1 cellular context compared by ENCODE assay signal in the genomic region with DNA sequence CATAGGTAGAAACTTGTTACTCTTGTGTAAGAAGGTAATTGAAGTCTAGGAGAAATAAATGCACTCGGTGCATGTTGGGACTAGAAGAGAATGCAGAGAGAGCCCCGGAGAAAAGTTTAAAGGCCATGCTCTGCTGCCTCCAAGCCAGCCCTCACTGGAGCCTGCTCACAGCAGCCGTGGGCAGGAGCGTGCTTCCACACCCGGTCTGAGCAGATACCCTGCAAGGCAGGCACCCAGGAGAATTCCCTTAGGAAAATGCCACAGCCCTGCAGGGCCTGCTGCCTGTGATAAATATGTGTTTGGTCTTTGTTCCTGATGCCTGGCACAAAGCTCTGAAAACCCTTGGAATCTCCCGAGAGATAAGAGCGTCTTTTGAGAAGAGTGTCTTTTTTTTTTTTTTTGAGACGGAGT.
TF ChIP-seq lines count a peak whose summit lies in the region.

No MANE protein-coding gene starts in this region.

TF ChIP-seq in HCT116, 20 proteins besides CTCF, POLR2A, EP300 and RAD21:
- no peak for TF ChIP-seq JUND (IDR thresholded peaks at IDR 0.05)
- TF ChIP-seq ZFX (IDR thresholded peaks at IDR 0.05): no peak
- no peak for TF ChIP-seq ELF1 (IDR thresholded peaks at IDR 0.05; ENCODE audit: borderline replicate concordance, low read depth)
- TF ChIP-seq SP1 (IDR thresholded peaks at IDR 0.05; ENCODE audit: low read depth): no peak
- no peak for TF ChIP-seq CEBPB (IDR thresholded peaks at IDR 0.05; ENCODE audit: low read depth)
- TF ChIP-seq YY1 (IDR thresholded peaks at IDR 0.05; ENCODE audit: extremely low read depth, insufficient replicate concordance, low read depth, low read length): no peak
- TF ChIP-seq, protein P1, sequence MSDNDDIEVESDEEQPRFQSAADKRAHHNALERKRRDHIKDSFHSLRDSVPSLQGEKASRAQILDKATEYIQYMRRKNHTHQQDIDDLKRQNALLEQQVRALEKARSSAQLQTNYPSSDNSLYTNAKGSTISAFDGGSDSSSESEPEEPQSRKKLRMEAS (IDR thresholded peaks at IDR 0.05): no peak
- TF ChIP-seq, protein P2, sequence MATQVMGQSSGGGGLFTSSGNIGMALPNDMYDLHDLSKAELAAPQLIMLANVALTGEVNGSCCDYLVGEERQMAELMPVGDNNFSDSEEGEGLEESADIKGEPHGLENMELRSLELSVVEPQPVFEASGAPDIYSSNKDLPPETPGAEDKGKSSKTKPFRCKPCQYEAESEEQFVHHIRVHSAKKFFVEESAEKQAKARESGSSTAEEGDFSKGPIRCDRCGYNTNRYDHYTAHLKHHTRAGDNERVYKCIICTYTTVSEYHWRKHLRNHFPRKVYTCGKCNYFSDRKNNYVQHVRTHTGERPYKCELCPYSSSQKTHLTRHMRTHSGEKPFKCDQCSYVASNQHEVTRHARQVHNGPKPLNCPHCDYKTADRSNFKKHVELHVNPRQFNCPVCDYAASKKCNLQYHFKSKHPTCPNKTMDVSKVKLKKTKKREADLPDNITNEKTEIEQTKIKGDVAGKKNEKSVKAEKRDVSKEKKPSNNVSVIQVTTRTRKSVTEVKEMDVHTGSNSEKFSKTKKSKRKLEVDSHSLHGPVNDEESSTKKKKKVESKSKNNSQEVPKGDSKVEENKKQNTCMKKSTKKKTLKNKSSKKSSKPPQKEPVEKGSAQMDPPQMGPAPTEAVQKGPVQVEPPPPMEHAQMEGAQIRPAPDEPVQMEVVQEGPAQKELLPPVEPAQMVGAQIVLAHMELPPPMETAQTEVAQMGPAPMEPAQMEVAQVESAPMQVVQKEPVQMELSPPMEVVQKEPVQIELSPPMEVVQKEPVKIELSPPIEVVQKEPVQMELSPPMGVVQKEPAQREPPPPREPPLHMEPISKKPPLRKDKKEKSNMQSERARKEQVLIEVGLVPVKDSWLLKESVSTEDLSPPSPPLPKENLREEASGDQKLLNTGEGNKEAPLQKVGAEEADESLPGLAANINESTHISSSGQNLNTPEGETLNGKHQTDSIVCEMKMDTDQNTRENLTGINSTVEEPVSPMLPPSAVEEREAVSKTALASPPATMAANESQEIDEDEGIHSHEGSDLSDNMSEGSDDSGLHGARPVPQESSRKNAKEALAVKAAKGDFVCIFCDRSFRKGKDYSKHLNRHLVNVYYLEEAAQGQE (IDR thresholded peaks at IDR 0.05; ENCODE audit: low read depth): no peak
- TF ChIP-seq EGR1 (IDR thresholded peaks at IDR 0.05; ENCODE audit: low read depth): no peak
- no peak for TF ChIP-seq EZH2 (IDR thresholded peaks at IDR 0.05)
- no peak for TF ChIP-seq ZNF274 (IDR thresholded peaks at IDR 0.05; ENCODE audit: low read depth, low read length)
- TF ChIP-seq FOSL1 (IDR thresholded peaks at IDR 0.05; ENCODE audit: low read depth): no peak
- no peak for TF ChIP-seq POLR2AphosphoS5 (IDR thresholded peaks at IDR 0.05; ENCODE audit: low read depth, low read length)
- no peak for TF ChIP-seq CBX3 (IDR thresholded peaks at IDR 0.05; ENCODE audit: low read depth)
- TF ChIP-seq ZBTB33 (IDR thresholded peaks at IDR 0.05; ENCODE audit: extremely low read depth, insufficient replicate concordance, low read length): no peak
- TF ChIP-seq SIN3A (IDR thresholded peaks at IDR 0.05; ENCODE audit: low read depth): no peak
